ENCODE assay signal across 8 cellular contexts in genomic region chr2:36355157-36355889, GRCh38. TPM values are rescaled to one million over a fixed set of nuclear protein-coding genes. Genes with fewer than 3 reads are reported as not detected.
DNase-seq lines count a peak whose midpoint lies in the region; ATAC-seq and TF ChIP-seq lines count a peak whose summit lies in the region.

Gene CRIM1 (plus strand): TSS chr2:36355778. CDS start chr2:36356293, 515 bp downstream.

- H3K9me3 ChIP-seq in suprapubic skin: no peaks in the 10 kb centered on the region

- H3K27ac Mint-ChIP-seq in nephron: peak within 1 kb of the TSS; percentile 23 to 81 (median 63)

- TF ChIP-seq POLR2A in suprapubic skin (IDR thresholded peaks at IDR 0.05): peak in 1 of 2 donors; percentile 83

- H3K9me3 Mint-ChIP-seq in nephron: no peaks in the 10 kb centered on the region

- H3K4me3 Mint-ChIP-seq in nephron: peak within 1 kb of the TSS; percentile 86 to 92 (median 86)

- TF ChIP-seq CTCF in AG04449 (IDR thresholded peaks at IDR 0.05; ENCODE audit: insufficient read depth, low read length, missing control alignments): no peak
- no peak for TF ChIP-seq CTCF in foreskin fibroblast (IDR thresholded peaks at IDR 0.05; ENCODE audit: low read depth, low read length)
- no peak for TF ChIP-seq CTCF in nephron (IDR thresholded peaks at IDR 0.05; ENCODE audit: unreplicated experiment in 3 of 3)
- no peak for TF ChIP-seq CTCF in suprapubic skin (IDR thresholded peaks at IDR 0.05)

- peaks cover 26% of the 10 kb centered on the region for H3K27me3 Mint-ChIP-seq in nephron (ENCODE audit: low read depth)

- H3K27me3 ChIP-seq in suprapubic skin: no peaks in the 10 kb centered on the region

- WGBS in suprapubic skin: 2% methylated on average over 15 of the region's 82 CpGs

- DNase-seq in AG04449 (ENCODE audit: low read depth, low spot score) (no peak), foreskin fibroblast (peak; percentile 94 to 98), suprapubic skin (ENCODE audit: low spot score in 2 of 2) (peak; percentile 89)
- peak; percentile 60 for DNase-seq in activated naive CD4-positive, alpha-beta T cell treated with Interleukin-2 at 50 U/mL for 16 hours

- POLR2A ChIA-PET in AG04449 (lab: Yijun Ruan, JAX): interaction anchor here (0.6 to 2.0 kb wide), 19 partner anchors 11 to 431 kb away, joined by 3 to 11 read pairs (median 4); no protein-coding TSS in a partner anchor

- peaks cover 34% of the 10 kb centered on the region for H3K4me1 Mint-ChIP-seq in nephron

- H3K4me3 ChIP-seq in AG04449 (ENCODE audit: low read depth, low read length) (peak within 1 kb of the TSS; percentile 72), foreskin fibroblast (ENCODE audit: low read depth in 1 of 2, low read length in 2 of 2) (peak within 1 kb of the TSS; percentile 88 to 89), suprapubic skin (peak within 1 kb of the TSS; percentile 68)

- no peak for TF ChIP-seq EP300 in suprapubic skin (IDR thresholded peaks at IDR 0.05)

- CTCF ChIA-PET in AG04449 (lab: Yijun Ruan, JAX): interaction anchor here (0.5 to 1.6 kb wide), 7 partner anchors 34 to 317 kb away, joined by 3 to 5 read pairs (median 3); no protein-coding TSS in a partner anchor

- ATAC-seq in GM18873 (IDR thresholded peaks at IDR 0.05; ENCODE audit: low FRiP score, unreplicated experiment) (peak; percentile 29), HG03095 (IDR thresholded peaks at IDR 0.05; ENCODE audit: unreplicated experiment) (peak; percentile 35)

- H3K4me1 ChIP-seq in suprapubic skin: peaks cover 55% of the 10 kb centered on the region

- H3K27ac ChIP-seq in suprapubic skin: peak within 1 kb of the TSS; percentile 91

- no peaks in the 10 kb centered on the region for H3K36me3 ChIP-seq in suprapubic skin

- H3K36me3 Mint-ChIP-seq in nephron (ENCODE audit: low read depth): no peaks in the 10 kb centered on the region

TF ChIP-seq in PFSK-1, 5 proteins besides CTCF, POLR2A, EP300 and RAD21:
- TF ChIP-seq POLR2AphosphoS5 (IDR thresholded peaks at IDR 0.05; ENCODE audit: low read depth, low read length) (peak; percentile 48; the same call in 1 of the 2 replicates), TAF1 (IDR thresholded peaks at IDR 0.05; ENCODE audit: borderline replicate concordance, insufficient read depth, low read length) (0 out of 2 replicates have a peak, but pooled peaks have one; percentile 58), SIN3A (IDR thresholded peaks at IDR 0.05; ENCODE audit: borderline replicate concordance, insufficient read depth, low read length) (no peak)
TF ChIP-seq in PFSK-1: peak in this region for 2.

RNA-seq across cellular contexts. Expression of gene CRIM1, which starts in this region (rescaled TPM):
- polyA plus RNA-seq in PFSK-1 (2012; ENCODE audit: insufficient read length, low read depth): 13.8 TPM
- total RNA-seq in suprapubic skin: 100 to 1,000 TPM in 2 of 4 donors, 10 to 100 TPM in 2; 72.6 to 162 (median 112) TPM
